In the genomic region with DNA sequence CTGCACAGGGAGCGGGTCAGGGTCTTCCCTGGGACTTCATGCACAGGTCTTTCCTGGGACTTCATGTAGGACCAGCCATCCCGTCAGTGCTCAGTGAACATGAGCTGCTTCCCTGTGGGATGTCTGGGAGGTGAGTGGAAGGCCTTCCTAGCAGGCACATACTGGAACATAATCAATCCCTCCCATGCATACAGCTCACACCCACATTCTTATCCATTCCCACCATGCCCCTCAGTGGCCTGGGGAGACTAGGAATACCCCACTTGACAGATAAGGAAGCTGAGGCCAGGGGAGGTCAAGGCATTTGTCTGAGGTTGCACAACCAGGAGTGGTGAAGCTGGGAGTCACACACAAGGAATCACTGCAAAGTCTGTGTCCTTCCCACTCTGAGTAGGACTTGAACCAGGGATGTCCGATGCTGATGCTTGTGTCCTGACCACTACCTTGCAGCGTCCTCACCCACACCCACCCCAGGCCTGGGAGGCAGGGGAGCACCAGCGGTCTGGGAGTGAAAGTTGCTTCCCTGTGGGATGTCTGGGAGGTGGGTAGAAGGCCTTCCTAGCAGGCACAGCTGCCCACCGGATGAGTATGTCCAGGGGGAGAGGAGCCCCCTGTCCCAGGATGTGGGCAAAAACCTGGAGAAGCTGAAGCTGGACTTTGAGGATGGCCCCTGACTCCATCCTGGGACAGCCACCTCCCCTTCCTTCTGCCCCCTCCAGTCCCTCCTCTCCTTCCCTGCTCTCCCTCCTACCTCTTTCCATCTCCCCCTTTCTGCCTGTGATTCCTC, we compare ENCODE assay signal across 8 cellular contexts. TPM values are rescaled to one million over a fixed set of nuclear protein-coding genes. Genes with fewer than 3 reads are reported as not detected.
A peak's percentile ranks its signal among the peaks of the same experiment; 100 is the strongest.
DNase-seq lines count a peak whose midpoint lies in the region; ATAC-seq and TF ChIP-seq lines count a peak whose summit lies in the region.

No MANE protein-coding gene starts in this region.

- H3K27ac ChIP-seq in breast epithelium (peak overlapping the region; percentile 82 to 94), brain microvascular endothelial cell (no peak overlapping the region), aorta (ENCODE audit: low read depth in 1 of 2, low read length in 2 of 2) (peak overlapping the region in 1 of 2 donors; percentile 35)

- H3K9me3 Mint-ChIP-seq in MCF 10A (ENCODE audit: unreplicated experiment): no peaks in the 10 kb centered on the region

- peaks cover 6% of the 10 kb centered on the region for H3K36me3 Mint-ChIP-seq in MCF 10A (ENCODE audit: insufficient read depth, unreplicated experiment)

- WGBS in aorta, 2 donors: 88 to 90% methylated on average over 6 of the region's 6 CpGs

- H3K9me3 ChIP-seq in breast epithelium (no peaks in the 10 kb centered on the region), aorta (ENCODE audit: control insufficient read depth, low read length) (no peaks in the 10 kb centered on the region)

- no peak for TF ChIP-seq POLR2A in breast epithelium (IDR thresholded peaks at IDR 0.05)

- TF ChIP-seq CTCF in breast epithelium (IDR thresholded peaks at IDR 0.05) (no peak), MCF 10A (IDR thresholded peaks at IDR 0.05; ENCODE audit: unreplicated experiment) (no peak), brain microvascular endothelial cell (IDR thresholded peaks at IDR 0.05; ENCODE audit: low read depth, low read length, missing control alignments) (no peak)

- BruUV-seq in MCF 10A (replicated peaks; lab: Mats Ljungman, UMichigan): no TSS peak

- DNase-seq in breast epithelium (ENCODE audit: low spot score in 2 of 2) (no peak), MCF 10A (ENCODE audit: unreplicated experiment) (no peak), brain microvascular endothelial cell (no peak), mesenteric fat pad (ENCODE audit: low spot score) (peak; percentile 88), aorta (peak; percentile 44 to 69), HT-29 (ENCODE audit: low spot score) (no peak)
- no peak for DNase-seq in stimulated activated CD8-positive, alpha-beta memory T cell treated with anti-CD3 and anti-CD28 coated beads, Interleukin-4, amount 100 ng/mL, for 48 hours

- peaks cover 30% of the 10 kb centered on the region for H3K4me1 Mint-ChIP-seq in MCF 10A (ENCODE audit: insufficient read depth, unreplicated experiment)

- no peaks in the 10 kb centered on the region for H3K27me3 Mint-ChIP-seq in MCF 10A (ENCODE audit: insufficient read depth, unreplicated experiment)

- H3K4me1 ChIP-seq in breast epithelium (peaks cover 0 to 5% of the 10 kb centered on the region in 2 donors), aorta (ENCODE audit: control insufficient read depth in 1 of 2, insufficient read depth in 2 of 2, low read length in 2 of 2) (no peaks in the 10 kb centered on the region)

- in situ Hi-C loops in brain microvascular endothelial cell (cut with HindIII; ENCODE audit: low pct_ligation_motif_present, low sequenced_read_pairs): no loop called here

- H3K27me3 ChIP-seq in breast epithelium (no peaks in the 10 kb centered on the region), brain microvascular endothelial cell (replicated peaks) (no peaks in the 10 kb centered on the region), aorta (ENCODE audit: control insufficient read depth in 1 of 2, insufficient read depth in 2 of 2, low read length in 1 of 2) (no peaks in the 10 kb centered on the region)

- POLR2A ChIA-PET in MCF 10A (lab: Yijun Ruan, JAX): interaction anchor here (0.7 to 2.0 kb wide), 4 partner anchors 8 to 631 kb away, joined by 3 to 14 read pairs (median 4); no protein-coding TSS in a partner anchor

- CTCF ChIA-PET in MCF 10A (lab: Yijun Ruan, JAX): interaction anchor here (1.1 kb wide), 1 partner anchor 21 kb away, joined by 3 read pairs; no protein-coding TSS in a partner anchor

- peak; percentile 1 for ATAC-seq in aorta (ENCODE audit: low FRiP score)
- ATAC-seq in GM19395 (IDR thresholded peaks at IDR 0.05; ENCODE audit: unreplicated experiment): no peak

- intact Hi-C loops in breast epithelium (cut with DNase I; ENCODE audit: low total_unique reads): no loop called here
- intact Hi-C loops in MCF 10A (cut with micrococcal nuclease): no loop called here
- intact Hi-C loops in aorta (cut with DNase I): loop anchor here in 1 of 2 donors (5.0 kb wide), 1 partner anchor 56 kb away; the partner anchor contains the start of gene HERPUD1

- no peak overlapping the region for H3K4me3 Mint-ChIP-seq in MCF 10A (ENCODE audit: unreplicated experiment)

- H3K36me3 ChIP-seq in breast epithelium: no peaks in the 10 kb centered on the region
- no peaks in the 10 kb centered on the region for H3K36me3 ChIP-seq in brain microvascular endothelial cell (replicated peaks)
- no peaks in the 10 kb centered on the region for H3K36me3 ChIP-seq in aorta (ENCODE audit: control insufficient read depth in 1 of 2, insufficient read depth in 2 of 2, low read length in 1 of 2)

- H3K27ac Mint-ChIP-seq in MCF 10A (ENCODE audit: low read depth, unreplicated experiment): no peak overlapping the region

- H3K4me3 ChIP-seq in breast epithelium (peak overlapping the region; percentile 76 to 92 (median 80)), brain microvascular endothelial cell (ENCODE audit: low read depth, low read length) (peak overlapping the region; percentile 82), aorta (ENCODE audit: low read length in 2 of 2) (no peak overlapping the region)

RNA-seq across cellular contexts. Expression of gene NLRC5, which starts 1.0 kb away (rescaled TPM):
- total RNA-seq in breast epithelium (10 to 100 TPM; 18.4 to 34.4 (median 24.1) TPM), MCF 10A (2022) (8.0 and 14.5 TPM in 2 replicates), mesenteric fat pad (63.9 TPM), aorta (10 to 100 TPM; 49.3 to 82.9 TPM)
- 10 to 100 TPM in 1 of 2 donors, 1 to 10 TPM in 1; 4.9 to 22.6 TPM for polyA plus RNA-seq in aorta
- total RNA-seq in HT-29 (2014; rRNA removed; shearing (Covaris generic)): 4.2 and 8.2 TPM in 2 replicates

RNA-seq across cellular contexts. Expression of gene CETP, which starts 26.6 kb away (rescaled TPM):
- under 1 TPM; 0.44 to 0.80 (median 0.66) TPM for total RNA-seq in breast epithelium
- total RNA-seq in MCF 10A (2022): not detected in 2 replicates
- total RNA-seq in mesenteric fat pad: 6.4 TPM
- total RNA-seq in aorta: 1 to 10 TPM in 1 of 2 donors, under 1 TPM in 1; 0.49 to 1.3 TPM
- not detected for polyA plus RNA-seq in aorta
- total RNA-seq in HT-29 (2014; rRNA removed; shearing (Covaris generic)): not detected in 2 replicates

RNA-seq across cellular contexts. Expression of gene HERPUD1, which starts 56.4 kb away (rescaled TPM):
- total RNA-seq in breast epithelium (100 to 1,000 TPM; 123 to 162 (median 149) TPM), MCF 10A (2022) (201 and 242 TPM in 2 replicates), mesenteric fat pad (186 TPM), aorta (100 to 1,000 TPM; 152 to 173 TPM)
- polyA plus RNA-seq in aorta: 10 to 100 TPM; 52.5 to 64.1 TPM
- 45.1 and 46.1 TPM in 2 replicates for total RNA-seq in HT-29 (2014; rRNA removed; shearing (Covaris generic))

Comparison
In these comparisons a context has a peak if more than half of its experiments do, and no peak if none do; other contexts are left out.
1. DNase-seq: peak in mesenteric fat pad (single experiment) and aorta (2 of 2); none in breast epithelium (0 of 2), MCF 10A (single experiment), brain microvascular endothelial cell (single experiment), HT-29 (single experiment) and stimulated activated CD8-positive, alpha-beta memory T cell treated with anti-CD3 and anti-CD28 coated beads, Interleukin-4, amount 100 ng/mL, for 48 hours (single experiment).
2. H3K4me3 ChIP-seq: peak in breast epithelium (3 of 3) and brain microvascular endothelial cell (single experiment); none in aorta (0 of 2).